16 cellular contexts compared by ENCODE assay signal in the genomic region with DNA sequence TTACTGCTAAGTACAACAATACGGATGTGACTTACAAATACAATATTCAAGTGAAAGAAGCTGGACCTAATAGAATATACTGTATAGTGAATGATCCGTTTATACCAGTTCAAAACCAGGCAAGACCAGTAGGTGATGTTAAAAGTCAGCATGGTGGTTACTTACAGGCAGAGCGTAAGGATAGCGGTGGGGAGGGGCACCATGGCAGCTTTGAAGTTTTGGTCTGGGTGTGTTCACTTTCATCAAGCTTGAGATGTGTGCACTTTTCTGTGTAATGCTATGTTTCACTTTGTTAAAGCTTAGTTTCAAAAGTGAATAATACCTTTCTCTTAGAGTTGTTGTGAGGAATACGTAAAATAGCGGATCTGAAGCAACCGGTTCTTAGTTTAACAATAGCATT. TPM values are rescaled to one million over a fixed set of nuclear protein-coding genes. Genes with fewer than 3 reads are reported as not detected.
A peak's percentile ranks its signal among the peaks of the same experiment; 100 is the strongest.
DNase-seq lines count a peak whose midpoint lies in the region; ATAC-seq and TF ChIP-seq lines count a peak whose summit lies in the region.
"Had no signal": no experiment of that assay in that cellular context is flagged by ENCODE, and none has a peak within 500 bp of the region (broad histone marks: within the 10 kb centered on the region; RNA-seq: fewer than 3 reads in every experiment).

No MANE protein-coding gene starts in this region.

- peaks cover 34% of the 10 kb centered on the region for H3K9me3 Mint-ChIP-seq in T-helper 2 cell treated with Interferon-gamma antibody and Interleukin-4, amounts not matched to agents 5 μg/mL and 100 μg/mL, for 36 hours
- H3K9me3 Mint-ChIP-seq in activated CD8-positive, alpha-beta T cell treated with anti-CD3 and anti-CD28 coated beads for 36 hours, result peaks cover 7% of the 10 kb centered on the region
- no peaks in the 10 kb centered on the region for H3K9me3 Mint-ChIP-seq in stimulated activated naive CD8-positive, alpha-beta T cell treated with anti-CD3 and anti-CD28 coated beads, Interleukin-15, amount 100 ng/mL, for 72 hours

- POLR2A ChIA-PET in activated CD8-positive, alpha-beta T cell treated with anti-CD3 and anti-CD28 coated beads for 36 hours (lab: Charles Lee), result interaction anchor here (5.8 kb wide), 1 partner anchor 30 kb away, joined by 80 read pairs; the partner anchor contains the start of gene SLFN5

- intact Hi-C loops in activated CD8-positive, alpha-beta T cell treated with anti-CD3 and anti-CD28 coated beads for 36 hours (cut with micrococcal nuclease), result loop anchor here (5.0 kb wide), 1 partner anchor 33 kb away; no protein-coding TSS in a partner anchor

- no peak for DNase-seq in T-helper 2 cell treated with Interferon-gamma antibody and Interleukin-4, amounts not matched to agents 5 μg/mL and 100 μg/mL, for 36 hours (ENCODE audit: low spot score)
- DNase-seq in T-helper 2 cell (no peak), NCI-H748 (lab: John Stamatoyannopoulos, UW; ENCODE audit: unreplicated experiment) (no peak), HuH-7.5 (ENCODE audit: low spot score) (no peak)
- DNase-seq in stimulated activated CD4-positive, alpha-beta T cell treated with anti-CD3 and anti-CD28 coated beads, Interleukin-15, amount 100 ng/mL, for 24 hours, result peak; percentile 39
- no peak for DNase-seq in stimulated activated CD4-positive, alpha-beta T cell treated with anti-CD3 and anti-CD28 coated beads, Interleukin-2, amount 100 ng/mL, for 48 hours
- DNase-seq in activated CD8-positive, alpha-beta T cell treated with anti-CD3 and anti-CD28 coated beads for 36 hours, result peak; percentile 56
- DNase-seq in stimulated activated naive CD8-positive, alpha-beta T cell treated with anti-CD3 and anti-CD28 coated beads, Interleukin-15, amount 100 ng/mL, for 72 hours, result no peak
- DNase-seq: C1 segment of cervical spinal cord, H9, NCI-H1092, NCI-H226, NCI-H526, RPMI8226 had no signal

- H3K4me3 Mint-ChIP-seq in T-helper 2 cell treated with Interferon-gamma antibody and Interleukin-4, amounts not matched to agents 5 μg/mL and 100 μg/mL, for 36 hours, result no peak overlapping the region
- H3K4me3 Mint-ChIP-seq in activated CD8-positive, alpha-beta T cell treated with anti-CD3 and anti-CD28 coated beads for 36 hours, result no peak overlapping the region
- peak overlapping the region; percentile 53 to 56 for H3K4me3 Mint-ChIP-seq in stimulated activated naive CD8-positive, alpha-beta T cell treated with anti-CD3 and anti-CD28 coated beads, Interleukin-15, amount 100 ng/mL, for 72 hours
- H3K4me3 Mint-ChIP-seq: H9 had no signal

- peak overlapping the region; percentile 6 for H3K27ac Mint-ChIP-seq in T-helper 2 cell treated with Interferon-gamma antibody and Interleukin-4, amounts not matched to agents 5 μg/mL and 100 μg/mL, for 36 hours
- peak overlapping the region; percentile 4 for H3K27ac Mint-ChIP-seq in activated CD8-positive, alpha-beta T cell treated with anti-CD3 and anti-CD28 coated beads for 36 hours
- H3K27ac Mint-ChIP-seq in stimulated activated naive CD8-positive, alpha-beta T cell treated with anti-CD3 and anti-CD28 coated beads, Interleukin-15, amount 100 ng/mL, for 72 hours, result peak overlapping the region in 1 of 2 donors; percentile 42
- H3K27ac Mint-ChIP-seq: H9 had no signal

- peaks cover 23% of the 10 kb centered on the region for H3K36me3 Mint-ChIP-seq in T-helper 2 cell treated with Interferon-gamma antibody and Interleukin-4, amounts not matched to agents 5 μg/mL and 100 μg/mL, for 36 hours (ENCODE audit: low read depth)
- no peaks in the 10 kb centered on the region for H3K36me3 Mint-ChIP-seq in activated CD8-positive, alpha-beta T cell treated with anti-CD3 and anti-CD28 coated beads for 36 hours (ENCODE audit: low read depth)

- H3K4me1 Mint-ChIP-seq in T-helper 2 cell treated with Interferon-gamma antibody and Interleukin-4, amounts not matched to agents 5 μg/mL and 100 μg/mL, for 36 hours (ENCODE audit: low read depth), result peaks cover 61% of the 10 kb centered on the region
- H3K4me1 Mint-ChIP-seq in activated CD8-positive, alpha-beta T cell treated with anti-CD3 and anti-CD28 coated beads for 36 hours (ENCODE audit: low read depth), result peaks cover 64% of the 10 kb centered on the region
- peaks cover 71% of the 10 kb centered on the region for H3K4me1 Mint-ChIP-seq in stimulated activated naive CD8-positive, alpha-beta T cell treated with anti-CD3 and anti-CD28 coated beads, Interleukin-15, amount 100 ng/mL, for 72 hours

- CTCF ChIA-PET in activated CD8-positive, alpha-beta T cell treated with anti-CD3 and anti-CD28 coated beads for 36 hours (lab: Charles Lee), result interaction anchor here (0.6 to 1.1 kb wide), 2 partner anchors 12 to 82 kb away, joined by 3 read pairs; no protein-coding TSS in a partner anchor

- peaks cover 9% of the 10 kb centered on the region for H3K27me3 Mint-ChIP-seq in T-helper 2 cell treated with Interferon-gamma antibody and Interleukin-4, amounts not matched to agents 5 μg/mL and 100 μg/mL, for 36 hours (ENCODE audit: low read depth)
- H3K27me3 Mint-ChIP-seq in activated CD8-positive, alpha-beta T cell treated with anti-CD3 and anti-CD28 coated beads for 36 hours, result no peaks in the 10 kb centered on the region
- H3K27me3 Mint-ChIP-seq in stimulated activated naive CD8-positive, alpha-beta T cell treated with anti-CD3 and anti-CD28 coated beads, Interleukin-15, amount 100 ng/mL, for 72 hours, result no peaks in the 10 kb centered on the region

- no peak for ATAC-seq in activated CD8-positive, alpha-beta T cell treated with anti-CD3 and anti-CD28 coated beads for 36 hours
- ATAC-seq in stimulated activated naive CD8-positive, alpha-beta T cell treated with anti-CD3 and anti-CD28 coated beads, Interleukin-15, amount 100 ng/mL, for 72 hours, result no peak

- TF ChIP-seq CTCF in activated CD8-positive, alpha-beta T cell treated with anti-CD3 and anti-CD28 coated beads for 36 hours (IDR thresholded peaks at IDR 0.05), result no peak

RNA-seq across cellular contexts. Expression of gene SLC35G3, which starts 16.5 kb away (rescaled TPM):
- not detected for total RNA-seq in activated CD8-positive, alpha-beta T cell treated with anti-CD3 and anti-CD28 coated beads for 36 hours
- total RNA-seq: H9, MCF 10A, OCI-LY7 had no signal

RNA-seq across cellular contexts. Expression of gene SLFN5, which starts 32.1 kb away (rescaled TPM):
- total RNA-seq in activated CD8-positive, alpha-beta T cell treated with anti-CD3 and anti-CD28 coated beads for 36 hours, result 10 to 100 TPM; 29.1 to 32.7 TPM

Comparison
In these comparisons a context has a peak if more than half of its experiments do, and no peak if none do; other contexts are left out.
1. DNase-seq: peak in stimulated activated CD4-positive, alpha-beta T cell treated with anti-CD3 and anti-CD28 coated beads, Interleukin-15, amount 100 ng/mL, for 24 hours (single experiment) and activated CD8-positive, alpha-beta T cell treated with anti-CD3 and anti-CD28 coated beads for 36 hours (single experiment); none in T-helper 2 cell treated with Interferon-gamma antibody and Interleukin-4, amounts not matched to agents 5 μg/mL and 100 μg/mL, for 36 hours (single experiment), T-helper 2 cell (0 of 5), stimulated activated CD4-positive, alpha-beta T cell treated with anti-CD3 and anti-CD28 coated beads, Interleukin-2, amount 100 ng/mL, for 48 hours (0 of 2), stimulated activated naive CD8-positive, alpha-beta T cell treated with anti-CD3 and anti-CD28 coated beads, Interleukin-15, amount 100 ng/mL, for 72 hours (0 of 2), NCI-H748 (single experiment) and HuH-7.5 (single experiment).
2. H3K4me3 Mint-ChIP-seq: peak in stimulated activated naive CD8-positive, alpha-beta T cell treated with anti-CD3 and anti-CD28 coated beads, Interleukin-15, amount 100 ng/mL, for 72 hours (2 of 2); none in T-helper 2 cell treated with Interferon-gamma antibody and Interleukin-4, amounts not matched to agents 5 μg/mL and 100 μg/mL, for 36 hours (single experiment) and activated CD8-positive, alpha-beta T cell treated with anti-CD3 and anti-CD28 coated beads for 36 hours (single experiment).